ENCODE assay signal across 38 cellular contexts in the genomic region with DNA sequence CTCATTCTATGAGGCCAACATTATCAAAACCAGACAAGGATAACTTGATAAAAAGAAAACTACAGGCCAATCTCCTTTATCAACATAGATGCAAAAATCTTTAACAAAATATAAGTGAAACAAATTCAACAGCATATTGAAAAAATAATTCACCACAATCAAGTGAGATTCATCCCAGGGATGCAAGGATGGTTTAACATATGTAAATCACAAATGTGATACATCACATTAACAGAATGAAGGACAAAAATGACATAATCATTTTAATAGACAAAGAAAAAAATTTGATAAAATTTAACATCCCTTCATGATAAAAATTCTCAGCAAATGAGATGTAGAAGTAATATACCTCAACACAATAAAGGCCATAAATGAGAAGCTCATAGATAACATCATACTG.
"Had no signal": no experiment of that assay in that cellular context is flagged by ENCODE, and none has a peak within 500 bp of the region (broad histone marks: within the 10 kb centered on the region; RNA-seq: fewer than 3 reads in every experiment).

No MANE protein-coding gene starts in this region.

- H3K27ac ChIP-seq: ascending aorta, cardiac muscle cell, VCaP had no signal

- H3K4me3 ChIP-seq: ascending aorta, cardiac muscle cell had no signal

- H3K4me1 ChIP-seq: ascending aorta had no signal

- H3K36me3 ChIP-seq: cardiac muscle cell had no signal

- H3K4me1 Mint-ChIP-seq: activated B cell treated with CpG ODN at 0.5 μM for 24 hours; activated CD4-positive, alpha-beta T cell treated with anti-CD3 and anti-CD28 coated beads, Interleukin-2, amount 10 ng/mL, durations not matched to agents 24 days and 14 days; activated naive CD4-positive, alpha-beta T cell treated with anti-CD3 and anti-CD28 coated beads, Interleukin-2, amount 10 ng/mL, durations not matched to agents 7 days and 5 days; activated naive CD4-positive, alpha-beta T cell treated with anti-CD3 and anti-CD28 coated beads, Interleukin-2, amount 50 U/mL, for 24 hours; activated naive CD8-positive, alpha-beta T cell treated with anti-CD3 and anti-CD28 coated beads, Interleukin-2, amount 10 ng/mL, durations not matched to agents 7 days and 5 days; activated naive CD8-positive, alpha-beta T cell treated with anti-CD3 and anti-CD28 coated beads, Interleukin-2, amount 50 U/mL, for 24 hours; activated T-helper 17 cell treated with anti-CD3 and anti-CD28 coated beads, Interleukin-2, amount 50 U/mL, for 72 hours; brain; central memory CD8-positive, alpha-beta T cell had no signal

- H3K4me3 Mint-ChIP-seq: activated B cell treated with CpG ODN at 0.5 μM for 24 hours; activated CD4-positive, alpha-beta memory T cell treated with anti-CD3 and anti-CD28 coated beads for 36 hours; activated CD4-positive, alpha-beta T cell treated with anti-CD3 and anti-CD28 coated beads, Interleukin-2, amount 10 ng/mL, durations not matched to agents 24 days and 14 days; activated CD8-positive, alpha-beta T cell treated with anti-CD3 and anti-CD28 coated beads for 36 hours; activated naive CD4-positive, alpha-beta T cell treated with anti-CD3 and anti-CD28 coated beads, Interleukin-2, amount 10 ng/mL, durations not matched to agents 7 days and 5 days; activated naive CD4-positive, alpha-beta T cell treated with anti-CD3 and anti-CD28 coated beads, Interleukin-2, amount 50 U/mL, for 24 hours; activated naive CD8-positive, alpha-beta T cell; activated naive CD8-positive, alpha-beta T cell treated with anti-CD3 and anti-CD28 coated beads, Interleukin-2, amount 10 ng/mL, durations not matched to agents 7 days and 5 days; activated naive CD8-positive, alpha-beta T cell treated with anti-CD3 and anti-CD28 coated beads, Interleukin-2, amount 50 U/mL, for 24 hours; activated T-cell treated with anti-CD3 and anti-CD28 coated beads, Interleukin-2, amount 50 U/mL, for 4 hours; activated T-cell treated with anti-CD3 and anti-CD28 coated beads, Interleukin-2, amount 50 U/mL, for 72 hours; activated T-helper 1 cell treated with anti-CD3 and anti-CD28 coated beads, Interleukin-12 subunit alpha, Interleukin-12 subunit beta, Interleukin-2, Interleukin-4 antibody, amounts not matched to agents 30 ng/mL and 10 ng/mL and 1 ng/mL, durations not matched to agents 14 hours and 24 hours and 36 hours; activated T-helper 17 cell treated with anti-CD3 and anti-CD28 coated beads, Interleukin-2, amount 50 U/mL, for 72 hours; brain; central memory CD8-positive, alpha-beta T cell; T-helper 1 cell treated with Interleukin-12 subunit alpha and Interleukin-12 subunit beta and Interleukin-4 antibody, amounts not matched to agents 30 μg/mL and 1 μg/mL, for 36 hours; T-helper 2 cell treated with Interferon-gamma antibody and Interleukin-4, amounts not matched to agents 5 μg/mL and 100 μg/mL, for 36 hours had no signal

- H3K27ac Mint-ChIP-seq: activated B cell treated with CpG ODN at 0.5 μM for 24 hours; activated CD4-positive, alpha-beta memory T cell treated with anti-CD3 and anti-CD28 coated beads for 36 hours; activated CD4-positive, alpha-beta T cell treated with anti-CD3 and anti-CD28 coated beads, Interleukin-2, amount 10 ng/mL, durations not matched to agents 24 days and 14 days; activated CD8-positive, alpha-beta T cell treated with anti-CD3 and anti-CD28 coated beads for 36 hours; activated naive CD4-positive, alpha-beta T cell treated with anti-CD3 and anti-CD28 coated beads, Interleukin-2, amount 10 ng/mL, durations not matched to agents 7 days and 5 days; activated naive CD4-positive, alpha-beta T cell treated with anti-CD3 and anti-CD28 coated beads, Interleukin-2, amount 50 U/mL, for 24 hours; activated naive CD8-positive, alpha-beta T cell; activated naive CD8-positive, alpha-beta T cell treated with anti-CD3 and anti-CD28 coated beads, Interleukin-2, amount 10 ng/mL, durations not matched to agents 7 days and 5 days; activated naive CD8-positive, alpha-beta T cell treated with anti-CD3 and anti-CD28 coated beads, Interleukin-2, amount 50 U/mL, for 24 hours; activated T-cell treated with anti-CD3 and anti-CD28 coated beads, Interleukin-2, amount 50 U/mL, for 72 hours; activated T-helper 1 cell treated with anti-CD3 and anti-CD28 coated beads, Interleukin-12 subunit alpha, Interleukin-12 subunit beta, Interleukin-2, Interleukin-4 antibody, amounts not matched to agents 30 ng/mL and 10 ng/mL and 1 ng/mL, durations not matched to agents 14 hours and 24 hours and 36 hours; activated T-helper 17 cell treated with anti-CD3 and anti-CD28 coated beads, Interleukin-2, amount 50 U/mL, for 72 hours; brain; T-helper 1 cell treated with Interleukin-12 subunit alpha and Interleukin-12 subunit beta and Interleukin-4 antibody, amounts not matched to agents 30 μg/mL and 1 μg/mL, for 36 hours; T-helper 2 cell treated with Interferon-gamma antibody and Interleukin-4, amounts not matched to agents 5 μg/mL and 100 μg/mL, for 36 hours had no signal

- H3K9me3 Mint-ChIP-seq: activated CD4-positive, alpha-beta T cell treated with anti-CD3 and anti-CD28 coated beads, Interleukin-2, amount 10 ng/mL, durations not matched to agents 24 days and 14 days; activated naive CD4-positive, alpha-beta T cell treated with anti-CD3 and anti-CD28 coated beads, Interleukin-2, amount 50 U/mL, for 24 hours; activated naive CD8-positive, alpha-beta T cell treated with anti-CD3 and anti-CD28 coated beads, Interleukin-2, amount 10 ng/mL, durations not matched to agents 7 days and 5 days; activated naive CD8-positive, alpha-beta T cell treated with anti-CD3 and anti-CD28 coated beads, Interleukin-2, amount 50 U/mL, for 24 hours; activated T-cell treated with anti-CD3 and anti-CD28 coated beads, Interleukin-2, amount 50 U/mL, for 72 hours; activated T-helper 17 cell treated with anti-CD3 and anti-CD28 coated beads, Interleukin-2, amount 50 U/mL, for 72 hours; central memory CD8-positive, alpha-beta T cell had no signal

- DNase-seq: activated B cell treated with CpG ODN at 0.5 μM for 24 hours; activated CD4-positive, alpha-beta memory T cell treated with anti-CD3 and anti-CD28 coated beads for 36 hours; activated CD4-positive, alpha-beta T cell treated with anti-CD3 and anti-CD28 coated beads for 4 hours; activated CD4-positive, alpha-beta T cell treated with anti-CD3 and anti-CD28 coated beads, Interleukin-2, amount 10 ng/mL, durations not matched to agents 24 days and 14 days; activated CD4-positive, alpha-beta T cell treated with anti-CD3 and anti-CD28 coated beads, Interleukin-2, amount 50 U/mL, for 1 hour; activated CD4-positive, alpha-beta T cell treated with anti-CD3 and anti-CD28 coated beads, Interleukin-2, amount 50 U/mL, for 4 hours; activated CD4-positive, CD25-positive, alpha-beta regulatory T cell treated with anti-CD3 and anti-CD28 coated beads, Interleukin-2, amount 50 U/mL, for 72 hours; activated CD8-positive, alpha-beta memory T cell treated with anti-CD3 and anti-CD28 coated beads, Interleukin-2, amount 50 U/mL, for 4 hours; activated CD8-positive, alpha-beta T cell treated with anti-CD3 and anti-CD28 coated beads for 36 hours; activated effector memory CD4-positive, alpha-beta T cell treated with anti-CD3 and anti-CD28 coated beads, Interleukin-2, amount 50 U/mL, for 16 hours; activated gamma-delta T cell treated with Interleukin-2 at 50 U/mL for 16 hours; activated naive CD4-positive, alpha-beta T cell; activated naive CD4-positive, alpha-beta T cell treated with anti-CD3 and anti-CD28 coated beads, Interleukin-2, amount 10 ng/mL, durations not matched to agents 7 days and 5 days; activated naive CD8-positive, alpha-beta T cell treated with anti-CD3 and anti-CD28 coated beads, Interleukin-2, amount 10 ng/mL, durations not matched to agents 7 days and 5 days; activated naive CD8-positive, alpha-beta T cell treated with anti-CD3 and anti-CD28 coated beads, Interleukin-2, amount 50 U/mL, for 24 hours; activated T-cell treated with anti-CD3 and anti-CD28 coated beads for 4 hours; activated T-cell treated with anti-CD3 and anti-CD28 coated beads, Interleukin-2, amount 50 U/mL, for 1 hour; activated T-cell treated with anti-CD3 and anti-CD28 coated beads, Interleukin-2, amount 50 U/mL, for 4 hours; activated T-cell treated with anti-CD3 and anti-CD28 coated beads, Interleukin-2, amount 50 U/mL, for 72 hours; amygdala; anterior cingulate cortex; caudate nucleus; cerebellar nuclear complex; T-helper 2 cell; T-helper 9 cell had no signal

- FAIRE-seq: bronchial epithelial cell, TTC549 had no signal

- H3K27me3 Mint-ChIP-seq: activated B cell treated with CpG ODN at 0.5 μM for 24 hours; activated CD4-positive, alpha-beta memory T cell treated with anti-CD3 and anti-CD28 coated beads for 36 hours; activated CD4-positive, alpha-beta T cell treated with anti-CD3 and anti-CD28 coated beads, Interleukin-2, amount 10 ng/mL, durations not matched to agents 24 days and 14 days; activated CD8-positive, alpha-beta T cell treated with anti-CD3 and anti-CD28 coated beads for 36 hours; activated naive CD4-positive, alpha-beta T cell treated with anti-CD3 and anti-CD28 coated beads, Interleukin-2, amount 10 ng/mL, durations not matched to agents 7 days and 5 days; activated naive CD4-positive, alpha-beta T cell treated with anti-CD3 and anti-CD28 coated beads, Interleukin-2, amount 50 U/mL, for 24 hours; activated naive CD8-positive, alpha-beta T cell; activated naive CD8-positive, alpha-beta T cell treated with anti-CD3 and anti-CD28 coated beads, Interleukin-2, amount 10 ng/mL, durations not matched to agents 7 days and 5 days; activated naive CD8-positive, alpha-beta T cell treated with anti-CD3 and anti-CD28 coated beads, Interleukin-2, amount 50 U/mL, for 24 hours; activated T-helper 17 cell treated with anti-CD3 and anti-CD28 coated beads, Interleukin-2, amount 50 U/mL, for 72 hours; brain; central memory CD8-positive, alpha-beta T cell had no signal

- ATAC-seq: activated CD8-positive, alpha-beta T cell treated with anti-CD3 and anti-CD28 coated beads for 36 hours; activated naive CD8-positive, alpha-beta T cell treated with anti-CD3 and anti-CD28 coated beads, Interleukin-2, amount 50 U/mL, for 24 hours; activated T-cell treated with anti-CD3 and anti-CD28 coated beads, Interleukin-2, amount 50 U/mL, for 4 hours; activated T-cell treated with anti-CD3 and anti-CD28 coated beads, Interleukin-2, amount 50 U/mL, for 72 hours; activated T-helper 17 cell treated with anti-CD3 and anti-CD28 coated beads, Interleukin-2, amount 50 U/mL, for 72 hours had no signal

- H3K27me3 ChIP-seq: ascending aorta, cardiac muscle cell had no signal
